In genomic region chr13:107452833-107453232, GRCh38 we compare ENCODE assay signal across 4 cellular contexts.
A peak's percentile ranks its signal among the peaks of the same experiment; 100 is the strongest.
TF ChIP-seq lines count a peak whose summit lies in the region.

No MANE protein-coding gene starts in this region.

TF ChIP-seq in SK-N-SH, 30 proteins besides CTCF, POLR2A, EP300 and RAD21 (continued from another document):
- peak; percentile 87 for TF ChIP-seq REST (IDR thresholded peaks at IDR 0.05; ENCODE audit: low read depth, low read length)

TF ChIP-seq in SK-N-SH treated with all-trans-retinoic acid at 6 μM for 48 hours, 23 proteins besides CTCF, POLR2A, EP300 and RAD21 (continued from another document):
- TF ChIP-seq PATZ1 (CRISPR knock-in tag; IDR thresholded peaks at IDR 0.05; ENCODE audit: borderline replicate concordance), result no peak
- no peak for TF ChIP-seq ZFP3 (CRISPR knock-in tag; IDR thresholded peaks at IDR 0.05)
- TF ChIP-seq CSRNP3 (CRISPR knock-in tag; IDR thresholded peaks at IDR 0.05), result no peak
- TF ChIP-seq PPARA (CRISPR knock-in tag; IDR thresholded peaks at IDR 0.05; ENCODE audit: borderline replicate concordance), result no peak
- no peak for TF ChIP-seq CSDC2 (CRISPR knock-in tag; IDR thresholded peaks at IDR 0.05)
- TF ChIP-seq SNAI2 (CRISPR knock-in tag; IDR thresholded peaks at IDR 0.05), result no peak
- TF ChIP-seq ISL1 (CRISPR knock-in tag; IDR thresholded peaks at IDR 0.05), result no peak

TF ChIP-seq in HEK293, 187 proteins besides CTCF, POLR2A, EP300 and RAD21:
- TF ChIP-seq PRDM2 (tag by site-specific recombination; IDR thresholded peaks at IDR 0.05; ENCODE audit: borderline replicate concordance), result no peak
- 0 out of 2 replicates have a peak, but pooled peaks have one; percentile 50 for TF ChIP-seq REST (tag by site-specific recombination; IDR thresholded peaks at IDR 0.05)

TF ChIP-seq in Ishikawa, 13 proteins besides CTCF, POLR2A, EP300 and RAD21:
- peak; percentile 47; the same call in 1 of the 2 replicates for TF ChIP-seq REST (IDR thresholded peaks at IDR 0.05; ENCODE audit: low read depth)
- TF ChIP-seq TAF1 (IDR thresholded peaks at IDR 0.05; ENCODE audit: low read depth), result no peak
